ENCODE assay signal across 13 cellular contexts in the genomic region with DNA sequence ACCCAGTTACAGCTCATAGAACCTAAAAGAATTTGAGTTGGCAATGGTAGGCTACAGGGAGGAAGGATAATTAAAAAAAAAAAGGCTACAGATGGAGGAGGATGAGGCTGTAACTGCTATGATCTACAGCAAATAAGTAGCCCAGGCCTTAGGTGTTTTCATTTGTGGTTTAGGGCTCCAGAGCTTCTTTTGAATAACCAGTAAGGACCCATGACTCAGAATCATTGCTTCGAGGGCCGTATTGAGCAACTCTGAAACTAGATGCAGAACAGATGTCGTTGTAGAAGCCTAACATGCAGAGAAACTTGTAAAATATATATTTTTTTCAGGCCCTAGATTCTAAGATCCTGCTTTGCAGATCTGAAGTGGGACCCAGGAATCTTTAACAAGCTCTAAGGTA. TPM values are rescaled to one million over a fixed set of nuclear protein-coding genes. Genes with fewer than 3 reads are reported as not detected.
DNase-seq lines count a peak whose midpoint lies in the region; ATAC-seq lines count a peak whose summit lies in the region.
"Had no signal": no experiment of that assay in that cellular context is flagged by ENCODE, and none has a peak within 500 bp of the region (broad histone marks: within the 10 kb centered on the region; RNA-seq: fewer than 3 reads in every experiment).

No MANE protein-coding gene starts in this region.

- no peaks in the 10 kb centered on the region for H3K36me3 Mint-ChIP-seq in stimulated activated effector memory CD8-positive, alpha-beta T cell treated with anti-CD3 and anti-CD28 coated beads, Interleukin-12 subunit alpha, Interleukin-12 subunit beta, amount 100 ng/mL, for 72 hours
- H3K36me3 Mint-ChIP-seq: mesothelial cell of epicardium had no signal

- H3K4me3 Mint-ChIP-seq in stimulated activated effector memory CD8-positive, alpha-beta T cell treated with anti-CD3 and anti-CD28 coated beads, Interleukin-12 subunit alpha, Interleukin-12 subunit beta, amount 100 ng/mL, for 72 hours, result no peak overlapping the region
- H3K4me3 Mint-ChIP-seq: mesothelial cell of epicardium had no signal

- DNase-seq in SKM-1 treated with dmso at 0.1 percent for 144 hours (lab: John Stamatoyannopoulos, UW; ENCODE audit: unreplicated experiment), result peak; percentile 6
- DNase-seq in SKM-1 (lab: John Stamatoyannopoulos, UW; ENCODE audit: unreplicated experiment), result no peak
- peak; percentile 100 for DNase-seq in RPMI7951 (ENCODE audit: low read depth)
- DNase-seq in stimulated activated effector memory CD8-positive, alpha-beta T cell treated with anti-CD3 and anti-CD28 coated beads, Interleukin-12 subunit alpha, Interleukin-12 subunit beta, amount 100 ng/mL, for 72 hours (ENCODE audit: low spot score in 2 of 2), result no peak
- no peak for DNase-seq in stimulated activated CD4-positive, alpha-beta T cell treated with anti-CD3 and anti-CD28 coated beads, Interleukin-4, amount 100 ng/mL, for 24 hours
- DNase-seq in NCI-H345 treated with DMSO at 0.1 percent for 48 hours (lab: John Stamatoyannopoulos, UW; ENCODE audit: unreplicated experiment), result no peak
- DNase-seq: 8988T; activated naive CD4-positive, alpha-beta T cell treated with Interleukin-2 at 50 U/mL for 16 hours; NCI-H524 treated with DMSO at 0.1 percent for 48 hours had no signal

- H3K4me1 Mint-ChIP-seq in stimulated activated effector memory CD8-positive, alpha-beta T cell treated with anti-CD3 and anti-CD28 coated beads, Interleukin-12 subunit alpha, Interleukin-12 subunit beta, amount 100 ng/mL, for 72 hours, result no peaks in the 10 kb centered on the region
- H3K4me1 Mint-ChIP-seq: mesothelial cell of epicardium had no signal

- no peak overlapping the region for H3K27ac Mint-ChIP-seq in stimulated activated effector memory CD8-positive, alpha-beta T cell treated with anti-CD3 and anti-CD28 coated beads, Interleukin-12 subunit alpha, Interleukin-12 subunit beta, amount 100 ng/mL, for 72 hours
- H3K27ac Mint-ChIP-seq: mesothelial cell of epicardium had no signal

- ATAC-seq in esophagus mucosa (peak; percentile 67), HG03159 (IDR thresholded peaks at IDR 0.05; ENCODE audit: unreplicated experiment) (no peak)
- ATAC-seq in stimulated activated effector memory CD8-positive, alpha-beta T cell treated with anti-CD3 and anti-CD28 coated beads, Interleukin-12 subunit alpha, Interleukin-12 subunit beta, amount 100 ng/mL, for 72 hours, result peak; percentile 89

- H3K9me3 Mint-ChIP-seq in stimulated activated effector memory CD8-positive, alpha-beta T cell treated with anti-CD3 and anti-CD28 coated beads, Interleukin-12 subunit alpha, Interleukin-12 subunit beta, amount 100 ng/mL, for 72 hours, result no peaks in the 10 kb centered on the region
- H3K9me3 Mint-ChIP-seq: mesothelial cell of epicardium had no signal

RNA-seq across cellular contexts. Expression of gene ASIP, which starts 19.0 kb away (rescaled TPM):
- total RNA-seq in RPMI7951 (2014; rRNA removed; shearing (Covaris generic)), result not detected in 2 replicates
- not detected for total RNA-seq in esophagus mucosa
- total RNA-seq: endothelial cell of umbilical vein, mesothelial cell of epicardium had no signal

Comparison
In these comparisons a context has a peak if more than half of its experiments do, and no peak if none do; other contexts are left out.
1. DNase-seq: peak in SKM-1 treated with dmso at 0.1 percent for 144 hours (single experiment) and RPMI7951 (single experiment); none in SKM-1 (single experiment), stimulated activated effector memory CD8-positive, alpha-beta T cell treated with anti-CD3 and anti-CD28 coated beads, Interleukin-12 subunit alpha, Interleukin-12 subunit beta, amount 100 ng/mL, for 72 hours (0 of 2), stimulated activated CD4-positive, alpha-beta T cell treated with anti-CD3 and anti-CD28 coated beads, Interleukin-4, amount 100 ng/mL, for 24 hours (single experiment) and NCI-H345 treated with DMSO at 0.1 percent for 48 hours (single experiment).